8 cellular contexts compared by ENCODE assay signal in the genomic region with DNA sequence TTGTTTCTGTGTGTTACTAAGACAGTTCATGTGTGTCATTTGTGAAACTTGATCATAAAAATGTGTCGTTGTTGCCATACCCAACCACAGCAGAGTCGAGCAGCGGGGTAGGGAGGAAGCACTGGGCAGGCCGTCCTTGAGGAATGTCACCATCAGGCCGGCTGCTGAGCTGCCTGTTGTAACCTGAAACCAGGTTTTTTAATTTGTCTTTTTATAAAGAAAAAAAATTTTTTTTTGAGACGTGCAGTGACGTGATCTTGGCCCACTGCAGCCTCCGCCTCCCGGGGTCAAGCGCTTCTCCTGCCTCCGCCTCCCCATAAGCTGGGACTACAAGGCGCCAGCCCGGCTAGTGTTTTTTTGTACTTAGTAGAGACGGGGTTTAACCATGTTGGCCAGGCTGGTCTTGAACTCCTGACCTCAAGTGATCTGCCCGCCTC. TPM values are rescaled to one million over a fixed set of nuclear protein-coding genes. Genes with fewer than 3 reads are reported as not detected.
A peak's percentile ranks its signal among the peaks of the same experiment; 100 is the strongest.
DNase-seq lines count a peak whose midpoint lies in the region; ATAC-seq and TF ChIP-seq lines count a peak whose summit lies in the region.

No MANE protein-coding gene starts in this region.

- H3K4me3 ChIP-seq in WERI-Rb-1 (ENCODE audit: low read depth, low read length) (peak overlapping the region; percentile 92), parathyroid adenoma (ENCODE audit: low read depth, low read length) (peak overlapping the region; percentile 66)

- peak overlapping the region; percentile 3 for H3K9ac ChIP-seq in parathyroid adenoma

- peaks cover 1% of the 10 kb centered on the region for H3K9me3 ChIP-seq in WERI-Rb-1 (ENCODE audit: severe bottlenecking)
- H3K9me3 ChIP-seq in parathyroid adenoma (ENCODE audit: control insufficient read depth, low read length), result no peaks in the 10 kb centered on the region

- H3K4me1 ChIP-seq in foreskin keratinocyte (peaks cover 3% of the 10 kb centered on the region), parathyroid adenoma (peaks cover 3% of the 10 kb centered on the region)

- TF ChIP-seq CTCF in WERI-Rb-1 (IDR thresholded peaks at IDR 0.05; ENCODE audit: low read depth, low read length) (no peak), foreskin keratinocyte (conservative IDR thresholded peaks at IDR 0.05) (no peak), parathyroid adenoma (IDR thresholded peaks at IDR 0.05) (no peak)

- H3K4me2 ChIP-seq in parathyroid adenoma (ENCODE audit: low read length), result peak overlapping the region; percentile 75

- H3K36me3 ChIP-seq in WERI-Rb-1 (peaks cover 35% of the 10 kb centered on the region), parathyroid adenoma (ENCODE audit: control insufficient read depth, insufficient read depth, low read length) (no peaks in the 10 kb centered on the region)

- H2AFZ ChIP-seq in parathyroid adenoma, result peak overlapping the region; percentile 84

- H3K27ac ChIP-seq in WERI-Rb-1, result peak overlapping the region; percentile 92
- H3K27ac ChIP-seq in foreskin keratinocyte, result peak overlapping the region; percentile 83
- H3K27ac ChIP-seq in parathyroid adenoma, result peak overlapping the region; percentile 87

- DNase-seq in activated CD8-positive, alpha-beta memory T cell treated with anti-CD3 and anti-CD28 coated beads, Interleukin-2, amount 50 U/mL, for 4 hours, result peak; percentile 25
- no peak for DNase-seq in activated CD8-positive, alpha-beta memory T cell treated with anti-CD3 and anti-CD28 coated beads for 24 hours
- DNase-seq in WERI-Rb-1 (peak; percentile 49), foreskin keratinocyte (peak in 1 of 2 donors; percentile 52), DMS153 (lab: John Stamatoyannopoulos, UW) (no peak), amniotic stem cell (lab: John Stamatoyannopoulos, UW) (no peak)

- no peaks in the 10 kb centered on the region for H3K27me3 ChIP-seq in WERI-Rb-1 (ENCODE audit: insufficient read depth, low read depth, severe bottlenecking)
- H3K27me3 ChIP-seq in foreskin keratinocyte, result no peaks in the 10 kb centered on the region
- no peaks in the 10 kb centered on the region for H3K27me3 ChIP-seq in parathyroid adenoma (ENCODE audit: control insufficient read depth, insufficient read depth, low read length)

- ATAC-seq in HG02981 (IDR thresholded peaks at IDR 0.05; ENCODE audit: unreplicated experiment) (peak; percentile 9), foreskin keratinocyte (peak; percentile 70)

- peaks cover 24% of the 10 kb centered on the region for H3K79me2 ChIP-seq in parathyroid adenoma

RNA-seq across cellular contexts. Expression of a gene that starts 0.6 kb away (rescaled TPM):
- total RNA-seq in foreskin keratinocyte, result 124 and 135 TPM in 2 replicates
- polyA plus RNA-seq in foreskin keratinocyte, result 187 and 200 TPM in 2 replicates

RNA-seq across cellular contexts. Expression of a gene that starts 24.5 kb away (rescaled TPM):
- total RNA-seq in foreskin keratinocyte, result 23.9 and 26.1 TPM in 2 replicates
- polyA plus RNA-seq in foreskin keratinocyte, result 28.2 and 32.0 TPM in 2 replicates

RNA-seq across cellular contexts. Expression of a gene that starts 37.5 kb away (rescaled TPM):
- 32.7 and 33.7 TPM in 2 replicates for total RNA-seq in foreskin keratinocyte
- polyA plus RNA-seq in foreskin keratinocyte, result 35.1 and 36.7 TPM in 2 replicates

RNA-seq across cellular contexts. Expression of a gene that starts 45.3 kb away (rescaled TPM):
- 28.8 and 31.2 TPM in 2 replicates for total RNA-seq in foreskin keratinocyte
- 33.1 and 35.5 TPM in 2 replicates for polyA plus RNA-seq in foreskin keratinocyte

Comparison
In these comparisons a context has a peak if more than half of its experiments do, and no peak if none do; other contexts are left out.
1. DNase-seq: peak in activated CD8-positive, alpha-beta memory T cell treated with anti-CD3 and anti-CD28 coated beads, Interleukin-2, amount 50 U/mL, for 4 hours (single experiment) and WERI-Rb-1 (single experiment); none in activated CD8-positive, alpha-beta memory T cell treated with anti-CD3 and anti-CD28 coated beads for 24 hours (single experiment), DMS153 (single experiment) and amniotic stem cell (single experiment).
2. Peak in every context shown above with its lines, with median percentiles within 50 percentile points of each other: H3K27ac ChIP-seq.